ENCODE assay signal across 8 cellular contexts in genomic region chr3:184261270-184262165, GRCh38. TPM values are rescaled to one million over a fixed set of nuclear protein-coding genes. Genes with fewer than 3 reads are reported as not detected.
A peak's percentile ranks its signal among the peaks of the same experiment; 100 is the strongest.
DNase-seq lines count a peak whose midpoint lies in the region; ATAC-seq and TF ChIP-seq lines count a peak whose summit lies in the region.

TSS of gene CAMK2N2 (minus strand) at chr3:184261553. CDS start at chr3:184261285, 268 bp downstream.

- H3K36me3 ChIP-seq in PC-3 (ENCODE audit: low read depth, low read length) (no peaks in the 10 kb centered on the region), transverse colon (no peaks in the 10 kb centered on the region)

- H3K4me1 ChIP-seq in PC-3 (ENCODE audit: insufficient read depth, low read length) (peaks cover 13% of the 10 kb centered on the region), transverse colon (peaks cover 9 to 30% (median 28%) of the 10 kb centered on the region in 4 donors)

- POLR2A ChIA-PET in PC-3 (lab: Charles Lee; ENCODE audit: unreplicated experiment), result interaction anchor here (0.6 kb wide), 1 partner anchor 50 kb away, joined by 3 read pairs; no protein-coding TSS in a partner anchor

- TF ChIP-seq CTCF in GM12864 (IDR thresholded peaks at IDR 0.05; ENCODE audit: low read depth, low read length, missing control alignments) (no peak), PC-3 (conservative IDR thresholded peaks at IDR 0.05; ENCODE audit: low read depth, low read length) (no peak), transverse colon (IDR thresholded peaks at IDR 0.05) (no peak)

- H2AFZ ChIP-seq in PC-3 (ENCODE audit: low read length), result peak within 1 kb of the TSS; percentile 93

- H3K9me3 Mint-ChIP-seq in activated T-helper 2 cell treated with anti-CD3 and anti-CD28 coated beads, Interferon-gamma antibody, Interleukin-2, Interleukin-4, amounts not matched to agents 10 μg/mL and 5 μg/mL and 100 μg/mL, durations not matched to agents 14 hours and 24 hours and 36 hours, result no peaks in the 10 kb centered on the region
- H3K9me3 Mint-ChIP-seq in natural killer cell treated with Interleukin-12 subunit alpha and Interleukin-12 subunit beta and Interleukin-15 and Interleukin-18, amount 100 ng/mL, for 72 hours, result no peaks in the 10 kb centered on the region

- H3K4me2 ChIP-seq in PC-3 (ENCODE audit: low read length), result peak within 1 kb of the TSS; percentile 99

- H3K9me3 ChIP-seq in PC-3 (ENCODE audit: low read length), result no peaks in the 10 kb centered on the region
- H3K9me3 ChIP-seq in transverse colon, result no peaks in the 10 kb centered on the region

- no TSS peak for BruUV-seq in PC-3 (replicated peaks; lab: Mats Ljungman, UMichigan)

- H4K20me1 ChIP-seq in PC-3 (ENCODE audit: low read length), result peaks cover 12% of the 10 kb centered on the region; the same call in 1 of the 2 replicates

- peaks cover 14% of the 10 kb centered on the region for H3K4me1 Mint-ChIP-seq in activated T-helper 2 cell treated with anti-CD3 and anti-CD28 coated beads, Interferon-gamma antibody, Interleukin-2, Interleukin-4, amounts not matched to agents 10 μg/mL and 5 μg/mL and 100 μg/mL, durations not matched to agents 14 hours and 24 hours and 36 hours (ENCODE audit: low read depth)
- peaks cover 19 to 23% of the 10 kb centered on the region in 2 donors for H3K4me1 Mint-ChIP-seq in natural killer cell treated with Interleukin-12 subunit alpha and Interleukin-12 subunit beta and Interleukin-15 and Interleukin-18, amount 100 ng/mL, for 72 hours (ENCODE audit: low read depth in 2 of 2)

- H3K4me3 ChIP-seq in GM12864 (ENCODE audit: low read depth, low read length), result peak within 1 kb of the TSS; percentile 41
- peak within 1 kb of the TSS; percentile 76 for H3K4me3 ChIP-seq in PC-3 (ENCODE audit: low read length)
- peak within 1 kb of the TSS; percentile 15 to 56 (median 30) for H3K4me3 ChIP-seq in transverse colon

- H3K9me2 ChIP-seq in PC-3 (replicated peaks; ENCODE audit: low read length), result no peaks in the 10 kb centered on the region

- no peak for DNase-seq in GM12864 (ENCODE audit: low read depth)
- peak; percentile 26 to 29 for DNase-seq in Kasumi-1 (lab: John Stamatoyannopoulos, UW)
- peak; percentile 80 for DNase-seq in PC-3
- DNase-seq in activated T-helper 2 cell treated with anti-CD3 and anti-CD28 coated beads, Interferon-gamma antibody, Interleukin-2, Interleukin-4, amounts not matched to agents 10 μg/mL and 5 μg/mL and 100 μg/mL, durations not matched to agents 14 hours and 24 hours and 36 hours (ENCODE audit: low spot score), result peak; percentile 42
- DNase-seq in fibroblast of peridontal ligament (ENCODE audit: extremely low read depth), result peak; percentile 30
- peak; percentile 84 for DNase-seq in natural killer cell treated with Interleukin-12 subunit alpha and Interleukin-12 subunit beta and Interleukin-15 and Interleukin-18, amount 100 ng/mL, for 72 hours (ENCODE audit: low spot score)
- peak; percentile 50 for DNase-seq in transverse colon

- H3K27ac ChIP-seq in PC-3 (ENCODE audit: low read length) (no peak within 1 kb of the TSS), transverse colon (no peak within 1 kb of the TSS)

- no peaks in the 10 kb centered on the region for H3F3A ChIP-seq in PC-3 (ENCODE audit: low read length, unreplicated experiment)

- H3K9ac ChIP-seq in PC-3 (ENCODE audit: low read length), result no peak within 1 kb of the TSS; the same call in 1 of the 2 replicates

- no peak for TF ChIP-seq EP300 in transverse colon (IDR thresholded peaks at IDR 0.05; ENCODE audit: low read depth)

- CTCF ChIA-PET in PC-3 (lab: Charles Lee), result interaction anchor here (0.7 kb wide), 1 partner anchor 366 kb away, joined by 3 read pairs; no protein-coding TSS in a partner anchor

- H3K27me3 Mint-ChIP-seq in activated T-helper 2 cell treated with anti-CD3 and anti-CD28 coated beads, Interferon-gamma antibody, Interleukin-2, Interleukin-4, amounts not matched to agents 10 μg/mL and 5 μg/mL and 100 μg/mL, durations not matched to agents 14 hours and 24 hours and 36 hours (ENCODE audit: low read depth), result peaks cover 42% of the 10 kb centered on the region
- peaks cover 0 to 12% of the 10 kb centered on the region in 2 donors for H3K27me3 Mint-ChIP-seq in natural killer cell treated with Interleukin-12 subunit alpha and Interleukin-12 subunit beta and Interleukin-15 and Interleukin-18, amount 100 ng/mL, for 72 hours

- H3K36me3 Mint-ChIP-seq in activated T-helper 2 cell treated with anti-CD3 and anti-CD28 coated beads, Interferon-gamma antibody, Interleukin-2, Interleukin-4, amounts not matched to agents 10 μg/mL and 5 μg/mL and 100 μg/mL, durations not matched to agents 14 hours and 24 hours and 36 hours (ENCODE audit: low read depth), result peaks cover 9% of the 10 kb centered on the region
- H3K36me3 Mint-ChIP-seq in natural killer cell treated with Interleukin-12 subunit alpha and Interleukin-12 subunit beta and Interleukin-15 and Interleukin-18, amount 100 ng/mL, for 72 hours, result no peaks in the 10 kb centered on the region

- ATAC-seq in PC-3 (peak; percentile 81), GM21390 (IDR thresholded peaks at IDR 0.05; ENCODE audit: unreplicated experiment) (no peak)
- peak; percentile 82 to 89 for ATAC-seq in natural killer cell treated with Interleukin-12 subunit alpha and Interleukin-12 subunit beta and Interleukin-15 and Interleukin-18, amount 100 ng/mL, for 72 hours

- TF ChIP-seq POLR2A in transverse colon (IDR thresholded peaks at IDR 0.05), result no peak

- in situ Hi-C loops in transverse colon (cut with MboI; ENCODE audit: low pct_ligation_motif_present in 1 of 4, low pct_unique_long_range_greater_than_20kb in 1 of 4, low sequenced_read_pairs in 3 of 4), result loop anchor here in 1 of 4 donors (25.0 kb wide), 1 partner anchor 374 kb away; the partner anchor contains the start of gene PARL

- H3K27me3 ChIP-seq in PC-3 (ENCODE audit: low read length), result no peaks in the 10 kb centered on the region
- peaks cover 80% of the 10 kb centered on the region for H3K27me3 ChIP-seq in transverse colon

- H3K79me2 ChIP-seq in PC-3 (ENCODE audit: low read length), result no peaks in the 10 kb centered on the region

- intact Hi-C loops in PC-3 (cut with micrococcal nuclease) (no loop called here), transverse colon (cut with DNase I; ENCODE audit: low total_unique reads) (no loop called here)
- intact Hi-C loops in activated T-helper 2 cell treated with anti-CD3 and anti-CD28 coated beads, Interferon-gamma antibody, Interleukin-2, Interleukin-4, amounts not matched to agents 10 μg/mL and 5 μg/mL and 100 μg/mL, durations not matched to agents 14 hours and 24 hours and 36 hours (cut with micrococcal nuclease), result loop anchor here (1.0 kb wide), 1 partner anchor 11 kb away; no protein-coding TSS in a partner anchor

- WGBS in transverse colon (ENCODE audit: low coverage in 1 of 2), 2 donors, result 3% methylated on average over 9 to 32 of the region's 91 CpGs

- peak within 1 kb of the TSS; percentile 6 for H3K27ac Mint-ChIP-seq in activated T-helper 2 cell treated with anti-CD3 and anti-CD28 coated beads, Interferon-gamma antibody, Interleukin-2, Interleukin-4, amounts not matched to agents 10 μg/mL and 5 μg/mL and 100 μg/mL, durations not matched to agents 14 hours and 24 hours and 36 hours
- H3K27ac Mint-ChIP-seq in natural killer cell treated with Interleukin-12 subunit alpha and Interleukin-12 subunit beta and Interleukin-15 and Interleukin-18, amount 100 ng/mL, for 72 hours, result peak within 1 kb of the TSS; percentile 47 to 76

- H3K4me3 Mint-ChIP-seq in activated T-helper 2 cell treated with anti-CD3 and anti-CD28 coated beads, Interferon-gamma antibody, Interleukin-2, Interleukin-4, amounts not matched to agents 10 μg/mL and 5 μg/mL and 100 μg/mL, durations not matched to agents 14 hours and 24 hours and 36 hours (ENCODE audit: low read depth), result peak within 1 kb of the TSS; percentile 89
- H3K4me3 Mint-ChIP-seq in natural killer cell treated with Interleukin-12 subunit alpha and Interleukin-12 subunit beta and Interleukin-15 and Interleukin-18, amount 100 ng/mL, for 72 hours, result peak within 1 kb of the TSS; percentile 90

RNA-seq across cellular contexts. Expression of gene CAMK2N2, which starts in this region (rescaled TPM):
- total RNA-seq in PC-3 (2014; rRNA removed) (1.1 and 1.2 TPM in 2 replicates), transverse colon (not detected)
- total RNA-seq in activated T-helper 2 cell treated with anti-CD3 and anti-CD28 coated beads, Interferon-gamma antibody, Interleukin-2, Interleukin-4, amounts not matched to agents 10 μg/mL and 5 μg/mL and 100 μg/mL, durations not matched to agents 14 hours and 24 hours and 36 hours, result 0.18 TPM in 1 of 2 replicates, not detected in the other
- total RNA-seq in natural killer cell treated with Interleukin-12 subunit alpha and Interleukin-12 subunit beta and Interleukin-15 and Interleukin-18, amount 100 ng/mL, for 72 hours, result 1 to 10 TPM in 1 of 2 donors, under 1 TPM in 1; 0.53 to 1.2 TPM

Comparison
In these comparisons a context has a peak if more than half of its experiments do, and no peak if none do; other contexts are left out.
1. Peak in DNase-seq in activated T-helper 2 cell treated with anti-CD3 and anti-CD28 coated beads, Interferon-gamma antibody, Interleukin-2, Interleukin-4, amounts not matched to agents 10 μg/mL and 5 μg/mL and 100 μg/mL, durations not matched to agents 14 hours and 24 hours and 36 hours; RNA of the gene not detected or under 1 TPM.
2. Peak in DNase-seq and H3K4me3 ChIP-seq in transverse colon; RNA of the gene not detected or under 1 TPM.